Comparison of ENCODE assay signal across 15 cellular contexts in genomic region chr11:7638710-7639642, GRCh38. TPM values are rescaled to one million over a fixed set of nuclear protein-coding genes. Genes with fewer than 3 reads are reported as not detected.
DNase-seq lines count a peak whose midpoint lies in the region; ATAC-seq and TF ChIP-seq lines count a peak whose summit lies in the region.
"Had no signal": no experiment of that assay in that cellular context is flagged by ENCODE, and none has a peak within 500 bp of the region (broad histone marks: within the 10 kb centered on the region; RNA-seq: fewer than 3 reads in every experiment).

No MANE protein-coding gene starts in this region.

- no peaks in the 10 kb centered on the region for H3K4me1 ChIP-seq in GM23338 (ENCODE audit: insufficient read depth)

- H3K36me3 Mint-ChIP-seq in osteocyte (ENCODE audit: unreplicated experiment) (peaks cover 88% of the 10 kb centered on the region), GM23338 (ENCODE audit: low read depth) (peaks cover 10% of the 10 kb centered on the region)

- no peaks in the 10 kb centered on the region for H4K20me1 ChIP-seq in GM23338 (replicated peaks; ENCODE audit: insufficient read depth)

- no peaks in the 10 kb centered on the region for H3K27me3 ChIP-seq in GM23338 (ENCODE audit: insufficient read depth)

- no peaks in the 10 kb centered on the region for H3K36me3 ChIP-seq in GM23338 (ENCODE audit: insufficient read depth)
- H3K36me3 ChIP-seq: WERI-Rb-1 had no signal

- H3F3A ChIP-seq in GM23338 (replicated peaks; ENCODE audit: low read depth) = no peaks in the 10 kb centered on the region

- DNase-seq in NCI-H526 (lab: John Stamatoyannopoulos, UW) (peak; percentile 11 to 44), osteocyte (ENCODE audit: extremely low spot score, unreplicated experiment) (peak; percentile 17), A172 (ENCODE audit: low spot score) (no peak), GM23338 (ENCODE audit: low spot score) (no peak), T-helper 9 cell (no peak), NCI-H82 (lab: John Stamatoyannopoulos, UW) (no peak)
- DNase-seq: activated naive CD4-positive, alpha-beta T cell treated with anti-CD3 and anti-CD28 coated beads, Interleukin-2, amount 50 U/mL, for 16 hours; effector memory CD4-positive, alpha-beta T cell; NCI-H1092; PC-3 had no signal

- no peak overlapping the region for H3K4me2 ChIP-seq in GM23338

- H3K4me3 Mint-ChIP-seq in osteocyte (ENCODE audit: unreplicated experiment) (no peak overlapping the region), GM23338 (no peak overlapping the region)
- H3K4me3 Mint-ChIP-seq: nephron had no signal

- H3K27me3 Mint-ChIP-seq in osteocyte (ENCODE audit: unreplicated experiment) (no peaks in the 10 kb centered on the region), GM23338 (ENCODE audit: insufficient read depth, low read depth, poor library complexity) (peaks cover 4% of the 10 kb centered on the region)

- H3K4me1 Mint-ChIP-seq in osteocyte (ENCODE audit: unreplicated experiment) (peaks cover 2% of the 10 kb centered on the region), GM23338 (peaks cover 36% of the 10 kb centered on the region)

- no peak overlapping the region for H3K27ac ChIP-seq in GM23338 (ENCODE audit: low read depth)
- H3K27ac ChIP-seq: C4-2B, WERI-Rb-1 had no signal

- H3K4me3 ChIP-seq in GM23338 = no peak overlapping the region

- no peaks in the 10 kb centered on the region for H3K79me2 ChIP-seq in GM23338 (replicated peaks; ENCODE audit: insufficient read depth)

- no peak overlapping the region for H3K27ac Mint-ChIP-seq in osteocyte (ENCODE audit: unreplicated experiment)
- no peak overlapping the region for H3K27ac Mint-ChIP-seq in GM23338
- H3K27ac Mint-ChIP-seq: nephron had no signal

- H2AFZ ChIP-seq in GM23338 = no peak overlapping the region

- peaks cover 6% of the 10 kb centered on the region; the same call in 1 of the 2 replicates for H3K9me2 ChIP-seq in GM23338 (ENCODE audit: insufficient read depth)

- TF ChIP-seq CTCF in osteocyte (IDR thresholded peaks at IDR 0.05) (no peak), GM23338 (conservative IDR thresholded peaks at IDR 0.05; ENCODE audit: low read depth in 2 of 2) (no peak)

- no peaks in the 10 kb centered on the region for H3K9me3 Mint-ChIP-seq in osteocyte (ENCODE audit: unreplicated experiment)
- H3K9me3 Mint-ChIP-seq in GM23338 = no peaks in the 10 kb centered on the region
- H3K9me3 Mint-ChIP-seq: nephron had no signal

- peak; percentile 76 for ATAC-seq in GM18511 (IDR thresholded peaks at IDR 0.05; ENCODE audit: unreplicated experiment)
- peak; percentile 66 for ATAC-seq in GM21723 (IDR thresholded peaks at IDR 0.05; ENCODE audit: unreplicated experiment)
- ATAC-seq in GM23338 = no peak
- ATAC-seq: PC-3 had no signal

TF ChIP-seq in GM23338, 12 proteins besides CTCF, POLR2A, EP300 and RAD21:
- no peak for TF ChIP-seq ZNF462 (CRISPR knock-in tag; IDR thresholded peaks at IDR 0.05)
- TF ChIP-seq JUNB (IDR thresholded peaks at IDR 0.05; ENCODE audit: unreplicated experiment) = no peak
- no peak for TF ChIP-seq ZNF331 (CRISPR knock-in tag; IDR thresholded peaks at IDR 0.05; ENCODE audit: low read depth)
- no peak for TF ChIP-seq REST (IDR thresholded peaks at IDR 0.05; ENCODE audit: unreplicated experiment)

RNA-seq across cellular contexts. Expression of gene CYB5R2, which starts 34.3 kb away (rescaled TPM):
- total RNA-seq in osteocyte = 5.7 and 7.9 TPM in 2 replicates
- total RNA-seq in A172 (2014; rRNA removed; shearing (Covaris generic)) = not detected in 2 replicates
- total RNA-seq in GM23338 (2014; rRNA removed; shearing (Covaris generic)) = 30.3 and 40.9 TPM in 2 replicates
- polyA plus RNA-seq in GM23338 (2016; fragmentation: Nextera tagmentation; extraction: Ambion mirVana) = 48.9 and 56.2 TPM in 2 replicates

Comparison
In these comparisons a context has a peak if more than half of its experiments do, and no peak if none do; other contexts are left out.
1. DNase-seq: peak in NCI-H526 (2 of 2) and osteocyte (single experiment); none in A172 (single experiment), GM23338 (single experiment), T-helper 9 cell (single experiment) and NCI-H82 (single experiment).